ENCODE assay signal across 17 cellular contexts in genomic region chr4:62640296-62640695, GRCh38.
A peak's percentile ranks its signal among the peaks of the same experiment; 100 is the strongest.
DNase-seq lines count a peak whose midpoint lies in the region; ATAC-seq, FAIRE-seq and TF ChIP-seq lines count a peak whose summit lies in the region.
"Had no signal": no experiment of that assay in that cellular context is flagged by ENCODE, and none has a peak within 500 bp of the region (broad histone marks: within the 10 kb centered on the region; RNA-seq: fewer than 3 reads in every experiment).

No MANE protein-coding gene starts in this region.

- DNase-seq in MCF 10A (ENCODE audit: unreplicated experiment) (peak; percentile 32), breast epithelium (ENCODE audit: low spot score in 2 of 2) (no peak), RWPE1 (ENCODE audit: low spot score) (peak; percentile 49), astrocyte of the spinal cord (ENCODE audit: low read depth, low spot score) (peak; percentile 19), urothelium cell line (ENCODE audit: low spot score) (peak; percentile 6), Ammon's horn (ENCODE audit: low spot score) (no peak), hepatic stellate cell (ENCODE audit: low spot score) (no peak)
- DNase-seq: GF-D8, GM23248, Kasumi-1, NCI-H1436, NCI-H2029 treated with DMSO at 0.1 percent for 48 hours, NCI-H524 had no signal

- H3K36me3 ChIP-seq in breast epithelium, result no peaks in the 10 kb centered on the region

- H3K27ac Mint-ChIP-seq in MCF 10A (ENCODE audit: low read depth, unreplicated experiment), result no peak overlapping the region

- H3K9me3 Mint-ChIP-seq in MCF 10A (ENCODE audit: unreplicated experiment), result no peaks in the 10 kb centered on the region

- no peak for ATAC-seq in GM19351 (IDR thresholded peaks at IDR 0.05; ENCODE audit: unreplicated experiment)
- ATAC-seq: Right ventricle myocardium inferior had no signal

- H3K4me3 ChIP-seq in breast epithelium (no peak overlapping the region), astrocyte of the spinal cord (ENCODE audit: low read depth, low read length) (no peak overlapping the region)
- H3K4me3 ChIP-seq: GM23248, SK-N-MC had no signal

- H3K4me3 Mint-ChIP-seq in MCF 10A (ENCODE audit: unreplicated experiment), result no peak overlapping the region

- peak; percentile 63 for FAIRE-seq in urothelium cell line (lab: Jason Lieb, UNC)
- FAIRE-seq: GM19239 had no signal

- POLR2A ChIA-PET in MCF 10A (lab: Yijun Ruan, JAX) (no interaction called here), RWPE1 (lab: Yijun Ruan, JAX; ENCODE audit: low non-redundant PET) (no interaction called here)

- TF ChIP-seq CTCF in MCF 10A (IDR thresholded peaks at IDR 0.05; ENCODE audit: unreplicated experiment), result no peak
- TF ChIP-seq CTCF in breast epithelium (IDR thresholded peaks at IDR 0.05), result no peak
- TF ChIP-seq CTCF in RWPE1 (conservative IDR thresholded peaks at IDR 0.05; ENCODE audit: low read depth), result no peak
- TF ChIP-seq CTCF in astrocyte of the spinal cord (IDR thresholded peaks at IDR 0.05; ENCODE audit: low read depth, low read length), result no peak

- H3K36me3 Mint-ChIP-seq in MCF 10A (ENCODE audit: insufficient read depth, unreplicated experiment), result no peaks in the 10 kb centered on the region

- no peaks in the 10 kb centered on the region for H3K27me3 Mint-ChIP-seq in MCF 10A (ENCODE audit: insufficient read depth, unreplicated experiment)

- CTCF ChIA-PET in MCF 10A (lab: Yijun Ruan, JAX), result interaction anchor here (0.6 to 0.8 kb wide), 2 partner anchors 11 to 556 kb away, joined by 4 to 5 read pairs; no protein-coding TSS in a partner anchor
- CTCF ChIA-PET in RWPE1 (lab: Yijun Ruan, JAX), result interaction anchor here (0.6 kb wide), 1 partner anchor 1105 kb away, joined by 3 read pairs; no protein-coding TSS in a partner anchor

- H3K4me1 Mint-ChIP-seq in MCF 10A (ENCODE audit: insufficient read depth, unreplicated experiment), result peaks cover 12% of the 10 kb centered on the region

- H3K27ac ChIP-seq in breast epithelium (no peak overlapping the region), RWPE1 (no peak overlapping the region)
- H3K27ac ChIP-seq: GM23248, SK-N-MC had no signal

- H3K9me3 ChIP-seq in breast epithelium, result no peaks in the 10 kb centered on the region

- H3K27me3 ChIP-seq in breast epithelium, result no peaks in the 10 kb centered on the region

- in situ Hi-C loops in astrocyte of the spinal cord (cut with HindIII; ENCODE audit: low sequenced_read_pairs), result no loop called here

- BruUV-seq in MCF 10A (replicated peaks; lab: Mats Ljungman, UMichigan), result no TSS peak

- intact Hi-C loops in MCF 10A (cut with micrococcal nuclease) (loop anchor here (5.0 to 10.0 kb wide), 5 partner anchors 235 to 1835 kb away; partner anchors contain the start of gene ADGRL3), breast epithelium (cut with DNase I; ENCODE audit: low total_unique reads) (no loop called here)

- TF ChIP-seq POLR2A in breast epithelium (IDR thresholded peaks at IDR 0.05), result no peak

- H3K4me1 ChIP-seq in breast epithelium, result no peaks in the 10 kb centered on the region

Comparison
In these comparisons a context has a peak if more than half of its experiments do, and no peak if none do; other contexts are left out.
1. DNase-seq: peak in MCF 10A (single experiment), RWPE1 (single experiment), astrocyte of the spinal cord (single experiment) and urothelium cell line (single experiment); none in breast epithelium (0 of 2), Ammon's horn (single experiment) and hepatic stellate cell (single experiment).